Comparison of ENCODE assay signal across 13 cellular contexts in genomic region chr2:69564604-69565003, GRCh38.
A peak's percentile ranks its signal among the peaks of the same experiment; 100 is the strongest.
DNase-seq lines count a peak whose midpoint lies in the region; ATAC-seq and TF ChIP-seq lines count a peak whose summit lies in the region.
"Had no signal": no experiment of that assay in that cellular context is flagged by ENCODE, and none has a peak within 500 bp of the region (broad histone marks: within the 10 kb centered on the region; RNA-seq: fewer than 3 reads in every experiment).

No MANE protein-coding gene starts in this region.

- H3K36me3 ChIP-seq in CD8-positive, alpha-beta memory T cell (ENCODE audit: insufficient read depth, low read length), result peaks cover 4% of the 10 kb centered on the region
- no peaks in the 10 kb centered on the region for H3K36me3 ChIP-seq in right lobe of liver
- H3K36me3 ChIP-seq: esophagus muscularis mucosa, gastrocnemius medialis, tibial nerve had no signal

- no peaks in the 10 kb centered on the region for H3K27me3 ChIP-seq in CD8-positive, alpha-beta memory T cell (ENCODE audit: insufficient read depth, low read length, poor library complexity, severe bottlenecking)
- no peaks in the 10 kb centered on the region for H3K27me3 ChIP-seq in right lobe of liver
- H3K27me3 ChIP-seq: esophagus muscularis mucosa, gastrocnemius medialis, tibial nerve had no signal

- peak; percentile 62 for DNase-seq in activated CD4-positive, alpha-beta T cell treated with anti-CD3 and anti-CD28 coated beads, Interleukin-2, amount 10 ng/mL, durations not matched to agents 24 days and 14 days
- no peak for DNase-seq in activated CD4-positive, alpha-beta T cell treated with anti-CD3 and anti-CD28 coated beads, Interleukin-2, amount 50 U/mL, for 1 hour
- DNase-seq in CD8-positive, alpha-beta memory T cell, result no peak
- DNase-seq in activated T-helper 2 cell treated with anti-CD3 and anti-CD28 coated beads, Interferon-gamma antibody, Interleukin-2, Interleukin-4, amounts not matched to agents 10 μg/mL and 5 μg/mL and 100 μg/mL, durations not matched to agents 14 hours and 24 hours and 36 hours (ENCODE audit: low spot score), result no peak
- DNase-seq in right lobe of liver (peak in 1 of 3 donors; percentile 62), amniotic stem cell (lab: John Stamatoyannopoulos, UW) (no peak), OCI-M2 (lab: John Stamatoyannopoulos, UW; ENCODE audit: unreplicated experiment) (no peak), LoVo (ENCODE audit: low spot score) (no peak)
- DNase-seq: NCI-H2029 treated with DMSO at 0.1 percent for 48 hours had no signal

- ATAC-seq in right lobe of liver, result peak; percentile 81 to 89 (median 84)

- H3K9me3 Mint-ChIP-seq in activated CD4-positive, alpha-beta T cell treated with anti-CD3 and anti-CD28 coated beads, Interleukin-2, amount 10 ng/mL, durations not matched to agents 24 days and 14 days, result no peaks in the 10 kb centered on the region
- H3K9me3 Mint-ChIP-seq in CD8-positive, alpha-beta memory T cell, result no peaks in the 10 kb centered on the region
- no peaks in the 10 kb centered on the region for H3K9me3 Mint-ChIP-seq in activated T-helper 2 cell treated with anti-CD3 and anti-CD28 coated beads, Interferon-gamma antibody, Interleukin-2, Interleukin-4, amounts not matched to agents 10 μg/mL and 5 μg/mL and 100 μg/mL, durations not matched to agents 14 hours and 24 hours and 36 hours

- H3K9me3 ChIP-seq in CD8-positive, alpha-beta memory T cell (ENCODE audit: low read length), result no peaks in the 10 kb centered on the region
- H3K9me3 ChIP-seq in right lobe of liver, result no peaks in the 10 kb centered on the region
- H3K9me3 ChIP-seq: esophagus muscularis mucosa, gastrocnemius medialis, tibial nerve had no signal

- intact Hi-C loops in activated CD4-positive, alpha-beta T cell treated with anti-CD3 and anti-CD28 coated beads, Interleukin-2, amount 10 ng/mL, durations not matched to agents 24 days and 14 days (cut with micrococcal nuclease), result loop anchor here (5.0 kb wide), 2 partner anchors 38 to 63 kb away; no protein-coding TSS in a partner anchor
- intact Hi-C loops in activated T-helper 2 cell treated with anti-CD3 and anti-CD28 coated beads, Interferon-gamma antibody, Interleukin-2, Interleukin-4, amounts not matched to agents 10 μg/mL and 5 μg/mL and 100 μg/mL, durations not matched to agents 14 hours and 24 hours and 36 hours (cut with micrococcal nuclease), result loop anchor here (5.0 kb wide), 1 partner anchor 38 kb away; no protein-coding TSS in a partner anchor
- intact Hi-C loops in right lobe of liver (cut with DNase I), result loop anchor here (10.0 kb wide), 1 partner anchor 150 kb away; no protein-coding TSS in a partner anchor

- WGBS in right lobe of liver (ENCODE audit: insufficient coverage, low coverage, low lambda C conversion rate, missing lambda C conversion rate), result 64% methylated on average over 2 of the region's 3 CpGs

- H3K27me3 Mint-ChIP-seq in activated CD4-positive, alpha-beta T cell treated with anti-CD3 and anti-CD28 coated beads, Interleukin-2, amount 10 ng/mL, durations not matched to agents 24 days and 14 days, result no peaks in the 10 kb centered on the region
- no peaks in the 10 kb centered on the region for H3K27me3 Mint-ChIP-seq in CD8-positive, alpha-beta memory T cell
- no peaks in the 10 kb centered on the region for H3K27me3 Mint-ChIP-seq in activated T-helper 2 cell treated with anti-CD3 and anti-CD28 coated beads, Interferon-gamma antibody, Interleukin-2, Interleukin-4, amounts not matched to agents 10 μg/mL and 5 μg/mL and 100 μg/mL, durations not matched to agents 14 hours and 24 hours and 36 hours (ENCODE audit: low read depth)

- no peak overlapping the region for H3K4me3 Mint-ChIP-seq in activated CD4-positive, alpha-beta T cell treated with anti-CD3 and anti-CD28 coated beads, Interleukin-2, amount 10 ng/mL, durations not matched to agents 24 days and 14 days
- peak overlapping the region in 6 of 7 donors; percentile 4 to 75 (median 49) for H3K4me3 Mint-ChIP-seq in CD8-positive, alpha-beta memory T cell
- no peak overlapping the region for H3K4me3 Mint-ChIP-seq in activated T-helper 2 cell treated with anti-CD3 and anti-CD28 coated beads, Interferon-gamma antibody, Interleukin-2, Interleukin-4, amounts not matched to agents 10 μg/mL and 5 μg/mL and 100 μg/mL, durations not matched to agents 14 hours and 24 hours and 36 hours (ENCODE audit: low read depth)

- no peak overlapping the region for H3K4me3 ChIP-seq in CD8-positive, alpha-beta memory T cell (ENCODE audit: low read length)
- H3K4me3 ChIP-seq in right lobe of liver, result no peak overlapping the region
- H3K4me3 ChIP-seq: esophagus muscularis mucosa, gastrocnemius medialis, GM23248, tibial nerve had no signal

- CTCF ChIA-PET in CD8-positive, alpha-beta memory T cell (lab: Charles Lee), result interaction anchor here (0.9 to 4.0 kb wide), 35 partner anchors 9 to 262 kb away, joined by 3 to 59 read pairs (median 6); partner anchors contain the start of genes AAK1, ANXA4 and NFU1

- peaks cover 75% of the 10 kb centered on the region for H3K4me1 ChIP-seq in CD8-positive, alpha-beta memory T cell (ENCODE audit: insufficient read depth, low read length)
- H3K4me1 ChIP-seq in right lobe of liver, result peaks cover 0 to 14% (median 3%) of the 10 kb centered on the region in 4 donors

- H3K4me1 Mint-ChIP-seq in activated CD4-positive, alpha-beta T cell treated with anti-CD3 and anti-CD28 coated beads, Interleukin-2, amount 10 ng/mL, durations not matched to agents 24 days and 14 days, result peaks cover 59% of the 10 kb centered on the region
- H3K4me1 Mint-ChIP-seq in CD8-positive, alpha-beta memory T cell, result peaks cover 88 to 95% (median 91%) of the 10 kb centered on the region in 3 donors
- peaks cover 64% of the 10 kb centered on the region for H3K4me1 Mint-ChIP-seq in activated T-helper 2 cell treated with anti-CD3 and anti-CD28 coated beads, Interferon-gamma antibody, Interleukin-2, Interleukin-4, amounts not matched to agents 10 μg/mL and 5 μg/mL and 100 μg/mL, durations not matched to agents 14 hours and 24 hours and 36 hours (ENCODE audit: low read depth)

- peaks cover 3% of the 10 kb centered on the region for H3K36me3 Mint-ChIP-seq in activated CD4-positive, alpha-beta T cell treated with anti-CD3 and anti-CD28 coated beads, Interleukin-2, amount 10 ng/mL, durations not matched to agents 24 days and 14 days (ENCODE audit: low read depth)
- H3K36me3 Mint-ChIP-seq in CD8-positive, alpha-beta memory T cell, result peaks cover 0 to 16% (median 2%) of the 10 kb centered on the region in 3 donors
- peaks cover 18% of the 10 kb centered on the region for H3K36me3 Mint-ChIP-seq in activated T-helper 2 cell treated with anti-CD3 and anti-CD28 coated beads, Interferon-gamma antibody, Interleukin-2, Interleukin-4, amounts not matched to agents 10 μg/mL and 5 μg/mL and 100 μg/mL, durations not matched to agents 14 hours and 24 hours and 36 hours (ENCODE audit: low read depth)

- H3K27ac ChIP-seq in CD8-positive, alpha-beta memory T cell (ENCODE audit: low read depth, low read length), result no peak overlapping the region
- no peak overlapping the region for H3K27ac ChIP-seq in right lobe of liver
- H3K27ac ChIP-seq: esophagus muscularis mucosa, GM23248, tibial nerve had no signal

- H3K27ac Mint-ChIP-seq in activated CD4-positive, alpha-beta T cell treated with anti-CD3 and anti-CD28 coated beads, Interleukin-2, amount 10 ng/mL, durations not matched to agents 24 days and 14 days, result no peak overlapping the region
- peak overlapping the region; percentile 74 to 95 (median 88) for H3K27ac Mint-ChIP-seq in CD8-positive, alpha-beta memory T cell
- peak overlapping the region; percentile 34 for H3K27ac Mint-ChIP-seq in activated T-helper 2 cell treated with anti-CD3 and anti-CD28 coated beads, Interferon-gamma antibody, Interleukin-2, Interleukin-4, amounts not matched to agents 10 μg/mL and 5 μg/mL and 100 μg/mL, durations not matched to agents 14 hours and 24 hours and 36 hours

- POLR2A ChIA-PET in CD8-positive, alpha-beta memory T cell (lab: Charles Lee), result no interaction called here

- TF ChIP-seq CTCF in right lobe of liver (IDR thresholded peaks at IDR 0.05), result no peak

- TF ChIP-seq POLR2A in right lobe of liver (IDR thresholded peaks at IDR 0.05), result no peak

Comparison
In these comparisons a context has a peak if more than half of its experiments do, and no peak if none do; other contexts are left out.
1. H3K4me3 Mint-ChIP-seq: peak in CD8-positive, alpha-beta memory T cell (6 of 7); none in activated CD4-positive, alpha-beta T cell treated with anti-CD3 and anti-CD28 coated beads, Interleukin-2, amount 10 ng/mL, durations not matched to agents 24 days and 14 days (single experiment) and activated T-helper 2 cell treated with anti-CD3 and anti-CD28 coated beads, Interferon-gamma antibody, Interleukin-2, Interleukin-4, amounts not matched to agents 10 μg/mL and 5 μg/mL and 100 μg/mL, durations not matched to agents 14 hours and 24 hours and 36 hours (single experiment).